Comparison of ENCODE assay signal across 8 cellular contexts in the genomic region with DNA sequence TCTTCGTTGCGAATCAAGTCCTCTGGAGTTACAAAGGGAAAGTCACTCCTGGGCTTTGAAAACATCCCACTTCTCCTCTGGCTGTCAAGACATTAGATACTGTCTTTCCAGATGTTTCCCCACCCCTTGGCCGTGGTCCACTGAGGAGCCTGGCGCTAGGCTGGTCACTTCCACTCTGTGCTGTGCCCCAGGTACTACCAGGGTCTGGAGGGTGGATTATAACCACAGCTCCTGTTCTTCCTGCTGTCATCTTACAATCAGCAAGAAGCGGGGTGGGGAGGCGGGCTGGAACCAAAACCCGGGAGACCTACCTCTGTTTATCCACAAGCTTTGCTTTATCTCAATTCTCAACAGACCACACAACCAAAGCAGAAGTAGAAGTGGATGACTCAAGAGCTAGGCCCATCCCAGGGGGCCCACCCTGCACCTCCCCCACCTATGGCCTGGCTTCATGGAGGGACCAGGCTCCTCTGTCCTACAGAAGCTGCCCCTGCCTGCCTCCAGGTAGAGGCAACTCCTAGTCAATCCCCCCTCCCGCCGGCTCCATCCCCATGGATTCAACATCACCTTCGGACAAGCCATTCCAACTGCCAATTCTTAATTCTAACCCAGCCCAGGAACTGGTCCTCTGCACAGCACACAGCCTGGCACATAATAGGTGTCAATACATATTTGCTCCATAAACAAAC. TPM values are rescaled to one million over a fixed set of nuclear protein-coding genes. Genes with fewer than 3 reads are reported as not detected.
A peak's percentile ranks its signal among the peaks of the same experiment; 100 is the strongest.
DNase-seq lines count a peak whose midpoint lies in the region; ATAC-seq and TF ChIP-seq lines count a peak whose summit lies in the region.

No MANE protein-coding gene starts in this region.

- H3K36me3 Mint-ChIP-seq in CD14-positive monocyte: peaks cover 16 to 30% of the 10 kb centered on the region in 2 donors

- intact Hi-C loops in CD14-positive monocyte (cut with micrococcal nuclease) (no loop called here), adrenal gland (cut with DNase I) (no loop called here)

- peak overlapping the region; percentile 59 for H2AFZ ChIP-seq in Karpas-422 (ENCODE audit: low read length)

- H3K4me2 ChIP-seq in Karpas-422 (ENCODE audit: low read depth, low read length, poor library complexity, severe bottlenecking): peak overlapping the region; percentile 60

- H3K4me1 ChIP-seq in Karpas-422 (ENCODE audit: low read length) (peaks cover 61% of the 10 kb centered on the region), adrenal gland (replicated peaks in 1 of 2) (peaks cover 71 to 89% of the 10 kb centered on the region in 2 donors), mucosa of rectum (ENCODE audit: control insufficient read depth in 2 of 2, insufficient read depth in 2 of 2, low read length in 2 of 2) (peaks cover 88 to 94% of the 10 kb centered on the region in 2 donors)

- H3K27ac ChIP-seq in Karpas-422 (ENCODE audit: low read length) (0 out of 2 replicates have a peak overlapping the region, but pooled peaks have one; percentile 23), adrenal gland (peak overlapping the region in 4 of 5 donors; percentile 24 to 87 (median 54)), mucosa of rectum (ENCODE audit: low read depth in 2 of 2, low read length in 2 of 2) (peak overlapping the region; percentile 67 to 92)

- peaks cover 0 to 2% (median 0%) of the 10 kb centered on the region in 3 donors for H3K27me3 Mint-ChIP-seq in CD14-positive monocyte (ENCODE audit: low read depth in 3 of 3)

- H3K36me3 ChIP-seq in Karpas-422 (ENCODE audit: insufficient read depth, low read length): no peaks in the 10 kb centered on the region
- peaks cover 0 to 4% of the 10 kb centered on the region in 2 donors for H3K36me3 ChIP-seq in adrenal gland (replicated peaks in 1 of 2)
- peaks cover 2 to 8% of the 10 kb centered on the region in 2 donors for H3K36me3 ChIP-seq in mucosa of rectum (ENCODE audit: control insufficient read depth in 2 of 2, insufficient read depth in 2 of 2, low read length in 2 of 2)

- H3K79me2 ChIP-seq in Karpas-422 (ENCODE audit: low read length): no peaks in the 10 kb centered on the region

- TF ChIP-seq POLR2A in adrenal gland (IDR thresholded peaks at IDR 0.05): no peak

- ATAC-seq in esophagus mucosa: no peak

- 66 to 69% (median 66%) methylated on average over 8 to 10 of the region's 10 CpGs for WGBS in adrenal gland, 4 donors

- H3K4me3 Mint-ChIP-seq in CD14-positive monocyte: peak overlapping the region; percentile 45 to 61

- no peak for TF ChIP-seq CTCF in CD14-positive monocyte (IDR thresholded peaks at IDR 0.05)
- no peak for TF ChIP-seq CTCF in adrenal gland (IDR thresholded peaks at IDR 0.05)

- H3K4me3 ChIP-seq in Karpas-422 (ENCODE audit: low read length) (peak overlapping the region; percentile 34; the same call in 1 of the 2 replicates), adrenal gland (no peak overlapping the region), mucosa of rectum (ENCODE audit: low read length in 2 of 2) (peak overlapping the region; percentile 7 to 38)

- no peaks in the 10 kb centered on the region for H3K9me3 Mint-ChIP-seq in CD14-positive monocyte

- DNase-seq in CD14-positive monocyte (ENCODE audit: low spot score) (no peak), Karpas-422 (peak; percentile 78), adrenal gland (no peak), NCI-H1436 (lab: John Stamatoyannopoulos, UW) (no peak), GOT3 (lab: John Stamatoyannopoulos, UW) (no peak)
- no peak for DNase-seq in activated CD4-positive, alpha-beta T cell treated with anti-CD3 and anti-CD28 coated beads for 1 hour

- H3K27me3 ChIP-seq in Karpas-422 (ENCODE audit: low read length) (no peaks in the 10 kb centered on the region), adrenal gland (no peaks in the 10 kb centered on the region), mucosa of rectum (ENCODE audit: control insufficient read depth in 2 of 2, insufficient read depth in 2 of 2, low read length in 2 of 2) (no peaks in the 10 kb centered on the region)

- H3K4me1 Mint-ChIP-seq in CD14-positive monocyte: peaks cover 94% of the 10 kb centered on the region

- no peaks in the 10 kb centered on the region for H4K20me1 ChIP-seq in Karpas-422 (ENCODE audit: insufficient read depth, low read depth, low read length)

- H3K9me3 ChIP-seq in Karpas-422 (ENCODE audit: low read length) (no peaks in the 10 kb centered on the region), adrenal gland (replicated peaks in 1 of 3) (no peaks in the 10 kb centered on the region), mucosa of rectum (ENCODE audit: control insufficient read depth in 2 of 2, low read length in 2 of 2) (no peaks in the 10 kb centered on the region)

- H3K9me2 ChIP-seq in Karpas-422 (replicated peaks; ENCODE audit: insufficient read depth, low read length): no peaks in the 10 kb centered on the region

- H3K27ac Mint-ChIP-seq in CD14-positive monocyte: peak overlapping the region; percentile 81 to 94 (median 90)

- H3K9ac ChIP-seq in Karpas-422 (ENCODE audit: low read length) (peak overlapping the region; percentile 53), mucosa of rectum (ENCODE audit: low read depth in 1 of 2, low read length in 2 of 2) (peak overlapping the region; percentile 32 to 54)

RNA-seq across cellular contexts. Expression of gene SMAD7, which starts 17.8 kb away (rescaled TPM):
- polyA plus RNA-seq in CD14-positive monocyte (1 to 10 TPM; 1.4 to 1.5 TPM), adrenal gland (10 to 100 TPM in 1 of 3 donors, 1 to 10 TPM in 2; 6.1 to 12.6 (median 8.2) TPM)
- total RNA-seq in Karpas-422 (2014; rRNA removed; shearing (Covaris generic); ENCODE audit: low replicate concordance): 1.3 and 2.1 TPM in 2 replicates
- total RNA-seq in adrenal gland (10 to 100 TPM; 14.5 to 68.3 (median 25.5) TPM), esophagus mucosa (3.7 TPM)

Comparison
In these comparisons a context has a peak if more than half of its experiments do, and no peak if none do; other contexts are left out.
1. H3K27ac ChIP-seq: peak in every context shown above with its lines; median percentile 80 in mucosa of rectum; 54 in adrenal gland; 23 in Karpas-422.
2. H3K4me3 ChIP-seq: peak in Karpas-422 (single experiment) and mucosa of rectum (2 of 2); none in adrenal gland (0 of 4).